In the genomic region with DNA sequence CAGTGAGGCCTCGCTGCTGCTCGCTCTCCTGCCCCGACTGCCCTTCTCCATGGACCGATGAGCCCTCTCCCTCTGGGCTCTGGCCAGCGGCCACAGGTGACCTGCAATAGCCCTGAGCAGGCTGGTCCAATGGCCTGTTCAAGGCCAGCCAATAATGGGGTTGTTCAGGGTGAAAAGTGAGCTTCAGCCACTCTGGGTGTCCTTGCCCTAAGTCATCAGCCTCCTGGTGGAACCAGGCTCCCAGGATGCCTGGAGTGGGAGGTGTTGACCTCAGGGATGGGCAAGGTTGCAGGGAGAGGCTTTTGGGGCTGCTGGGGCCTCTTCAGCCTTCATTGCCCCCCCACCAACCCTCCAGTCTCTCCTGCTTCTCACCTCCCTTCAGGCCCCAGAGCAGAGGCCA, we compare ENCODE assay signal across 21 cellular contexts.
A peak's percentile ranks its signal among the peaks of the same experiment; 100 is the strongest.
DNase-seq lines count a peak whose midpoint lies in the region; ATAC-seq, FAIRE-seq and TF ChIP-seq lines count a peak whose summit lies in the region.
"Had no signal": no experiment of that assay in that cellular context is flagged by ENCODE, and none has a peak within 500 bp of the region (broad histone marks: within the 10 kb centered on the region; RNA-seq: fewer than 3 reads in every experiment).

No MANE protein-coding gene starts in this region.

- H3K27ac ChIP-seq in A549 (peak overlapping the region; percentile 29 to 77; a peak in 4 of 6 replicates), VCaP (peak overlapping the region; percentile 15; the same call in 1 of the 2 replicates), right lobe of liver (peak overlapping the region in 1 of 3 donors; percentile 37), psoas muscle (peak overlapping the region; percentile 23), spleen (peak overlapping the region in 4 of 8 donors; percentile 0 to 18 (median 7)), mesendoderm (ENCODE audit: low read depth, low read length) (no peak overlapping the region)

- no peaks in the 10 kb centered on the region for H3K79me1 ChIP-seq in mesendoderm (ENCODE audit: low read length)

- H2BK15ac ChIP-seq in mesendoderm (replicated peaks; ENCODE audit: low read depth) = no peak overlapping the region

- no peak overlapping the region for H2AK5ac ChIP-seq in mesendoderm (ENCODE audit: low read length)

- peaks cover 0 to 13% (median 3%) of the 10 kb centered on the region in 4 donors for H3K36me3 ChIP-seq in right lobe of liver
- H3K36me3 ChIP-seq in psoas muscle (ENCODE audit: insufficient read depth in 1 of 2, low read depth in 1 of 2) = peaks cover 3 to 86% of the 10 kb centered on the region in 2 donors
- H3K36me3 ChIP-seq in spleen = peaks cover 0 to 100% (median 68%) of the 10 kb centered on the region in 6 donors
- H3K36me3 ChIP-seq in mesendoderm (ENCODE audit: control insufficient read depth, insufficient read depth, low read length) = peaks cover 5% of the 10 kb centered on the region

- H3K23ac ChIP-seq in mesendoderm (ENCODE audit: low read length) = no peak overlapping the region

- WGBS in A549 (ENCODE audit: missing lambda C conversion rate) = 62% methylated on average over 5 of the region's 5 CpGs
- WGBS in right lobe of liver (ENCODE audit: insufficient coverage, low coverage, low lambda C conversion rate, missing lambda C conversion rate) = no CpG with 5 or more reads among the region's 5 CpGs
- WGBS in psoas muscle, 3 donors = 23 to 66% (median 42%) methylated on average over 5 of the region's 5 CpGs
- 73 to 88% (median 76%) methylated on average over 5 of the region's 5 CpGs for WGBS in spleen, 5 donors
- WGBS in mesendoderm (ENCODE audit: extremely low coverage, insufficient coverage, low lambda C conversion rate) = no CpG with 5 or more reads among the region's 5 CpGs

- no peaks in the 10 kb centered on the region for H3K79me2 ChIP-seq in mesendoderm (ENCODE audit: control insufficient read depth, insufficient read depth, low read length)

- no peak for TF ChIP-seq RAD21 in A549 (conservative IDR thresholded peaks at IDR 0.05 in 1 of 2, IDR thresholded peaks at IDR 0.05 in 1 of 2)

- FAIRE-seq in A549 (lab: Jason Lieb, UNC) = no peak
- FAIRE-seq: GM12878 had no signal

- DNase-seq in A549 (ENCODE audit: low read depth in 1 of 2, low spot score in 1 of 2) = no peak
- DNase-seq in right lobe of liver = peak; percentile 81 to 94 (median 94)
- peak in 1 of 2 donors; percentile 33 for DNase-seq in psoas muscle
- DNase-seq in spleen = no peak
- no peak for DNase-seq in mesendoderm
- no peak for DNase-seq in Right ventricle myocardium superior
- no peak for DNase-seq in activated naive CD4-positive, alpha-beta T cell treated with anti-CD3 and anti-CD28 coated beads, Interleukin-2, amount 10 ng/mL, durations not matched to agents 7 days and 5 days
- DNase-seq: CD4-positive, CD25-positive, alpha-beta regulatory T cell; DMS79 treated with DMSO at 0.1 percent for 48 hours; GOT3; HCEC 1CT; Karpas-422; MV-4-11; NCI-H1694; NCI-H2081 treated with DMSO at 0.1 percent for 48 hours; NCI-H446; NCI-H526; OCI-M1; SHP77 had no signal

- H3K4me3 ChIP-seq in A549 (no peak overlapping the region), right lobe of liver (no peak overlapping the region), psoas muscle (no peak overlapping the region), spleen (no peak overlapping the region), mesendoderm (ENCODE audit: low read length) (no peak overlapping the region)
- H3K4me3 ChIP-seq: GM12878 had no signal

- H3K9ac ChIP-seq in mesendoderm (ENCODE audit: low read length) = no peak overlapping the region

- H2BK120ac ChIP-seq in mesendoderm (ENCODE audit: low read depth, low read length) = no peak overlapping the region

- H3K18ac ChIP-seq in mesendoderm (ENCODE audit: low read length) = no peak overlapping the region

- H4K5ac ChIP-seq in mesendoderm (ENCODE audit: low read length) = no peak overlapping the region

- H3K4me3 Mint-ChIP-seq in activated naive CD4-positive, alpha-beta T cell treated with anti-CD3 and anti-CD28 coated beads, Interleukin-2, amount 10 ng/mL, durations not matched to agents 7 days and 5 days = no peak overlapping the region
- H3K4me3 Mint-ChIP-seq: CD4-positive, CD25-positive, alpha-beta regulatory T cell had no signal

- H3K4me2 ChIP-seq in A549 (no peak overlapping the region), mesendoderm (ENCODE audit: low read length) (no peak overlapping the region)

- no peaks in the 10 kb centered on the region for H3K27me3 ChIP-seq in right lobe of liver
- no peaks in the 10 kb centered on the region for H3K27me3 ChIP-seq in psoas muscle (ENCODE audit: insufficient read depth in 3 of 3, low read length in 2 of 3)
- no peaks in the 10 kb centered on the region for H3K27me3 ChIP-seq in spleen (replicated peaks in 1 of 7)
- no peaks in the 10 kb centered on the region for H3K27me3 ChIP-seq in mesendoderm (ENCODE audit: insufficient read depth, low read length, poor library complexity)

- TF ChIP-seq CTCF in A549 (IDR thresholded peaks at IDR 0.05) = no peak
- no peak for TF ChIP-seq CTCF in VCaP (conservative IDR thresholded peaks at IDR 0.05)
- TF ChIP-seq CTCF in right lobe of liver (IDR thresholded peaks at IDR 0.05) = no peak
- no peak for TF ChIP-seq CTCF in psoas muscle (IDR thresholded peaks at IDR 0.05)
- no peak for TF ChIP-seq CTCF in spleen (IDR thresholded peaks at IDR 0.05 in 8 of 11, conservative IDR thresholded peaks at IDR 0.05 in 3 of 11)

- no peaks in the 10 kb centered on the region for H3K4me1 Mint-ChIP-seq in activated naive CD4-positive, alpha-beta T cell treated with anti-CD3 and anti-CD28 coated beads, Interleukin-2, amount 10 ng/mL, durations not matched to agents 7 days and 5 days
- H3K4me1 Mint-ChIP-seq: CD4-positive, CD25-positive, alpha-beta regulatory T cell had no signal

- H3K36me3 Mint-ChIP-seq in activated naive CD4-positive, alpha-beta T cell treated with anti-CD3 and anti-CD28 coated beads, Interleukin-2, amount 10 ng/mL, durations not matched to agents 7 days and 5 days = peaks cover 5% of the 10 kb centered on the region
- H3K36me3 Mint-ChIP-seq: CD4-positive, CD25-positive, alpha-beta regulatory T cell had no signal

- H3K56ac ChIP-seq in mesendoderm (ENCODE audit: low read length) = no peak overlapping the region

- no peak overlapping the region for H3K27ac Mint-ChIP-seq in activated naive CD4-positive, alpha-beta T cell treated with anti-CD3 and anti-CD28 coated beads, Interleukin-2, amount 10 ng/mL, durations not matched to agents 7 days and 5 days

- ATAC-seq in A549 (no peak), right lobe of liver (peak; percentile 62 to 79 (median 77)), psoas muscle (no peak), Right ventricle myocardium superior (ENCODE audit: poor library complexity) (no peak)
- ATAC-seq: GM12878 had no signal

- TF ChIP-seq EP300 in A549 (IDR thresholded peaks at IDR 0.05) = no peak

- H3K9me3 ChIP-seq in A549 = no peaks in the 10 kb centered on the region
- no peaks in the 10 kb centered on the region for H3K9me3 ChIP-seq in right lobe of liver
- no peaks in the 10 kb centered on the region for H3K9me3 ChIP-seq in psoas muscle
- no peaks in the 10 kb centered on the region for H3K9me3 ChIP-seq in spleen

- no peak overlapping the region for H4K8ac ChIP-seq in mesendoderm (ENCODE audit: low read depth, low read length)

- POLR2A ChIA-PET in A549 (lab: Yijun Ruan, JAX) = no interaction called here

- H3K4me1 ChIP-seq in A549 (peaks cover 91% of the 10 kb centered on the region), right lobe of liver (peaks cover 0 to 43% (median 21%) of the 10 kb centered on the region in 4 donors), psoas muscle (peaks cover 40% of the 10 kb centered on the region), spleen (peaks cover 2 to 59% (median 33%) of the 10 kb centered on the region in 6 donors), mesendoderm (ENCODE audit: control insufficient read depth, low read depth, low read length) (no peaks in the 10 kb centered on the region)

- intact Hi-C loops in right lobe of liver (cut with DNase I) (loop anchor here in 1 of 2 donors (10.0 kb wide), 1 partner anchor 380 kb away; no protein-coding TSS in a partner anchor), psoas muscle (cut with DNase I) (loop anchor here in 1 of 2 donors (5.0 kb wide), 1 partner anchor 393 kb away; no protein-coding TSS in a partner anchor), spleen (cut with DNase I; ENCODE audit: low total_unique reads) (no loop called here), Right ventricle myocardium superior (cut with DNase I) (no loop called here)

- TF ChIP-seq POLR2A in A549 (IDR thresholded peaks at IDR 0.05; ENCODE audit: low read length) = no peak
- no peak for TF ChIP-seq POLR2A in right lobe of liver (IDR thresholded peaks at IDR 0.05)
- TF ChIP-seq POLR2A in spleen (IDR thresholded peaks at IDR 0.05) = no peak

- H3K4ac ChIP-seq in mesendoderm (ENCODE audit: low read depth, low read length) = no peak overlapping the region

- no peaks in the 10 kb centered on the region for H3K9me3 Mint-ChIP-seq in activated naive CD4-positive, alpha-beta T cell treated with anti-CD3 and anti-CD28 coated beads, Interleukin-2, amount 10 ng/mL, durations not matched to agents 7 days and 5 days
- H3K9me3 Mint-ChIP-seq: CD4-positive, CD25-positive, alpha-beta regulatory T cell had no signal

- H3K27me3 Mint-ChIP-seq in activated naive CD4-positive, alpha-beta T cell treated with anti-CD3 and anti-CD28 coated beads, Interleukin-2, amount 10 ng/mL, durations not matched to agents 7 days and 5 days = no peaks in the 10 kb centered on the region
- H3K27me3 Mint-ChIP-seq: CD4-positive, CD25-positive, alpha-beta regulatory T cell had no signal

- CTCF ChIA-PET in A549 (lab: Yijun Ruan, JAX) = interaction anchor here (1.0 kb wide), 1 partner anchor 11 kb away, joined by 3 read pairs; no protein-coding TSS in a partner anchor
- CTCF ChIA-PET in activated naive CD4-positive, alpha-beta T cell treated with anti-CD3 and anti-CD28 coated beads, Interleukin-2, amount 10 ng/mL, durations not matched to agents 7 days and 5 days (lab: Charles Lee) = no interaction called here

- no peak overlapping the region for H2BK5ac ChIP-seq in mesendoderm (ENCODE audit: low read length)

TF ChIP-seq in A549, 52 proteins besides CTCF, POLR2A, EP300 and RAD21:
- TF ChIP-seq POLR2AphosphoS2 (conservative IDR thresholded peaks at IDR 0.05; ENCODE audit: low read length) = 0 out of 2 replicates have a peak, but pooled peaks have one; percentile 66
- no peak for TF ChIP-seq HOXA7 (CRISPR knock-in tag; IDR thresholded peaks at IDR 0.05)
- TF ChIP-seq RNF2 (IDR thresholded peaks at IDR 0.05; ENCODE audit: borderline replicate concordance, low read depth) = no peak
- no peak for TF ChIP-seq HOXB13 (CRISPR knock-in tag; IDR thresholded peaks at IDR 0.05; ENCODE audit: low read depth)
- TF ChIP-seq TFCP2L1 (CRISPR knock-in tag; IDR thresholded peaks at IDR 0.05) = no peak
- TF ChIP-seq NPAS2 (CRISPR knock-in tag; IDR thresholded peaks at IDR 0.05; ENCODE audit: borderline replicate concordance) = no peak
- no peak for TF ChIP-seq KDM5A (IDR thresholded peaks at IDR 0.05)

Comparison
In these comparisons a context has a peak if more than half of its experiments do, and no peak if none do; other contexts are left out.
1. ATAC-seq: peak in right lobe of liver (4 of 4); none in A549 (0 of 2), psoas muscle (0 of 4) and Right ventricle myocardium superior (single experiment).
2. DNase-seq: peak in right lobe of liver (3 of 3); none in A549 (0 of 2), spleen (single experiment), mesendoderm (single experiment), Right ventricle myocardium superior (single experiment) and activated naive CD4-positive, alpha-beta T cell treated with anti-CD3 and anti-CD28 coated beads, Interleukin-2, amount 10 ng/mL, durations not matched to agents 7 days and 5 days (single experiment).